In genomic region chr17:10325036-10325435, GRCh38 we compare ENCODE assay signal across 20 cellular contexts. TPM values are rescaled to one million over a fixed set of nuclear protein-coding genes. Genes with fewer than 3 reads are reported as not detected.
DNase-seq lines count a peak whose midpoint lies in the region; ATAC-seq and TF ChIP-seq lines count a peak whose summit lies in the region.
"Had no signal": no experiment of that assay in that cellular context is flagged by ENCODE, and none has a peak within 500 bp of the region (broad histone marks: within the 10 kb centered on the region; RNA-seq: fewer than 3 reads in every experiment).

No MANE protein-coding gene starts in this region.

- H3K4me1 Mint-ChIP-seq in activated CD8-positive, alpha-beta T cell treated with anti-CD3 and anti-CD28 coated beads, Interleukin-2, amount 10 ng/mL, durations not matched to agents 7 days and 5 days (ENCODE audit: low read depth): no peaks in the 10 kb centered on the region
- H3K4me1 Mint-ChIP-seq: IgD-negative memory B cell had no signal

- POLR2A ChIA-PET in activated CD8-positive, alpha-beta T cell treated with anti-CD3 and anti-CD28 coated beads, Interleukin-2, amount 10 ng/mL, durations not matched to agents 7 days and 5 days (lab: Charles Lee): no interaction called here

- H3K4me3 Mint-ChIP-seq in activated CD8-positive, alpha-beta T cell treated with anti-CD3 and anti-CD28 coated beads, Interleukin-2, amount 10 ng/mL, durations not matched to agents 7 days and 5 days: no peak overlapping the region
- H3K4me3 Mint-ChIP-seq: CD4-positive, alpha-beta memory T cell; HFFc6; IgD-negative memory B cell had no signal

- no peaks in the 10 kb centered on the region for H3K9me3 Mint-ChIP-seq in activated CD8-positive, alpha-beta T cell treated with anti-CD3 and anti-CD28 coated beads, Interleukin-2, amount 10 ng/mL, durations not matched to agents 7 days and 5 days (ENCODE audit: insufficient read depth)
- H3K9me3 Mint-ChIP-seq: CD4-positive, alpha-beta memory T cell; HFFc6; IgD-negative memory B cell had no signal

- in situ Hi-C loops in GM23248 (cut with MboI): loop anchor here (5.0 to 10.0 kb wide), 2 partner anchors 287 to 360 kb away; no protein-coding TSS in a partner anchor

- H3K36me3 Mint-ChIP-seq in activated CD8-positive, alpha-beta T cell treated with anti-CD3 and anti-CD28 coated beads, Interleukin-2, amount 10 ng/mL, durations not matched to agents 7 days and 5 days (ENCODE audit: low read depth): no peaks in the 10 kb centered on the region
- H3K36me3 Mint-ChIP-seq: CD4-positive, alpha-beta memory T cell; IgD-negative memory B cell had no signal

- ATAC-seq in activated CD8-positive, alpha-beta T cell treated with anti-CD3 and anti-CD28 coated beads, Interleukin-2, amount 10 ng/mL, durations not matched to agents 7 days and 5 days: no peak
- ATAC-seq: A549 had no signal

- H3K4me3 ChIP-seq in GM23248: no peak overlapping the region
- H3K4me3 ChIP-seq in fibroblast of pulmonary artery (replicated peaks; ENCODE audit: low read depth, low read length): no peak overlapping the region
- H3K4me3 ChIP-seq: A549 had no signal

- no peak overlapping the region for H3K27ac ChIP-seq in GM23248
- H3K27ac ChIP-seq: A549, C4-2B had no signal

- H3K27me3 Mint-ChIP-seq in activated CD8-positive, alpha-beta T cell treated with anti-CD3 and anti-CD28 coated beads, Interleukin-2, amount 10 ng/mL, durations not matched to agents 7 days and 5 days (ENCODE audit: low read depth): no peaks in the 10 kb centered on the region

- no peak overlapping the region for H3K4me2 ChIP-seq in GM23248 (ENCODE audit: unreplicated experiment)
- H3K4me2 ChIP-seq: A549 had no signal

- CTCF ChIA-PET in activated CD8-positive, alpha-beta T cell treated with anti-CD3 and anti-CD28 coated beads, Interleukin-2, amount 10 ng/mL, durations not matched to agents 7 days and 5 days (lab: Charles Lee): interaction anchor here (8.1 kb wide), 1 partner anchor 292 kb away, joined by 67 read pairs; no protein-coding TSS in a partner anchor

- peak; percentile 29 for DNase-seq in GM23248
- DNase-seq in OCI-M1 (lab: John Stamatoyannopoulos, UW): peak; percentile 1
- peak; percentile 29 for DNase-seq in fibroblast of pulmonary artery (ENCODE audit: low read depth)
- peak; percentile 19 for DNase-seq in myocyte (ENCODE audit: low read depth)
- DNase-seq in activated CD8-positive, alpha-beta T cell treated with anti-CD3 and anti-CD28 coated beads, Interleukin-2, amount 10 ng/mL, durations not matched to agents 7 days and 5 days: no peak
- no peak for DNase-seq in HuH-7 (ENCODE audit: low spot score)
- no peak for DNase-seq in GOT3 (lab: John Stamatoyannopoulos, UW)
- no peak for DNase-seq in activated naive CD4-positive, alpha-beta T cell treated with anti-CD3 and anti-CD28 coated beads, Interleukin-2, amount 50 U/mL, for 16 hours
- DNase-seq: BE2C; CD4-positive, alpha-beta memory T cell; DMS153; DMS79 treated with DMSO at 0.1 percent for 48 hours; EL; HCEC 1CT; HFFc6 had no signal

- H3K9ac ChIP-seq in GM23248: no peak overlapping the region

- H3K36me3 ChIP-seq in GM23248 (ENCODE audit: low read depth): no peaks in the 10 kb centered on the region
- H3K36me3 ChIP-seq: BE2C had no signal

- TF ChIP-seq CTCF in fibroblast of pulmonary artery (IDR thresholded peaks at IDR 0.05; ENCODE audit: low read length, missing control alignments): no peak

- H4K20me1 ChIP-seq in GM23248 (ENCODE audit: insufficient read depth): no peaks in the 10 kb centered on the region

- H3K27me3 ChIP-seq in GM23248 (replicated peaks; ENCODE audit: insufficient read depth): peaks cover 7% of the 10 kb centered on the region
- H3K27me3 ChIP-seq: BE2C had no signal

- no peaks in the 10 kb centered on the region for H3K9me2 ChIP-seq in GM23248 (ENCODE audit: insufficient read depth)

- no peaks in the 10 kb centered on the region for H3K4me1 ChIP-seq in GM23248 (ENCODE audit: insufficient read depth)
- H3K4me1 ChIP-seq: BE2C had no signal

- WGBS in GM23248 (ENCODE audit: low coverage in 1 of 2, low lambda C conversion rate in 2 of 2, missing lambda C conversion rate in 2 of 2), 2 experiments: 24 to 44% methylated on average over 1 of the region's 1 CpG

- H3K27ac Mint-ChIP-seq in activated CD8-positive, alpha-beta T cell treated with anti-CD3 and anti-CD28 coated beads, Interleukin-2, amount 10 ng/mL, durations not matched to agents 7 days and 5 days: no peak overlapping the region
- H3K27ac Mint-ChIP-seq: HFFc6, IgD-negative memory B cell had no signal

- H2AFZ ChIP-seq in GM23248: no peak overlapping the region

- no peaks in the 10 kb centered on the region for H3K79me2 ChIP-seq in GM23248 (ENCODE audit: insufficient read depth)

- H3F3A ChIP-seq in GM23248 (ENCODE audit: insufficient read depth): no peaks in the 10 kb centered on the region

- H3K9me3 ChIP-seq in GM23248 (ENCODE audit: low read depth): no peaks in the 10 kb centered on the region
- H3K9me3 ChIP-seq: A549, BE2C had no signal

RNA-seq across cellular contexts. Expression of gene MYH13, which starts 47.8 kb away (rescaled TPM):
- not detected in 2 replicates for total RNA-seq in GM23248 (2014; rRNA removed; shearing (Covaris generic))
- 0.03 TPM in 1 of 2 replicates, not detected in the other for polyA plus RNA-seq in GM23248 (2016; fragmentation: Nextera tagmentation; extraction: Ambion mirVana)
- 0.16 and 0.21 TPM in 2 replicates for total RNA-seq in myocyte
- polyA plus RNA-seq in myocyte (2012): 0.32 TPM
- not detected for total RNA-seq in activated CD8-positive, alpha-beta T cell treated with anti-CD3 and anti-CD28 coated beads, Interleukin-2, amount 10 ng/mL, durations not matched to agents 7 days and 5 days
- total RNA-seq: CD4-positive, alpha-beta memory T cell; H4; HFFc6 had no signal
- polyA plus RNA-seq: A549; AG04450; CD4-positive, alpha-beta memory T cell; IgD-negative memory B cell had no signal

Comparison
In these comparisons a context has a peak if more than half of its experiments do, and no peak if none do; other contexts are left out.
1. DNase-seq: peak in GM23248 (single experiment), OCI-M1 (single experiment), fibroblast of pulmonary artery (single experiment) and myocyte (single experiment); none in activated CD8-positive, alpha-beta T cell treated with anti-CD3 and anti-CD28 coated beads, Interleukin-2, amount 10 ng/mL, durations not matched to agents 7 days and 5 days (single experiment), HuH-7 (single experiment), GOT3 (single experiment) and activated naive CD4-positive, alpha-beta T cell treated with anti-CD3 and anti-CD28 coated beads, Interleukin-2, amount 50 U/mL, for 16 hours (single experiment).